ENCODE assay signal across 23 cellular contexts in genomic region chr2:113183703-113184102, GRCh38. TPM values are rescaled to one million over a fixed set of nuclear protein-coding genes. Genes with fewer than 3 reads are reported as not detected.
DNase-seq lines count a peak whose midpoint lies in the region; ATAC-seq and TF ChIP-seq lines count a peak whose summit lies in the region.
"Had no signal": no experiment of that assay in that cellular context is flagged by ENCODE, and none has a peak within 500 bp of the region (broad histone marks: within the 10 kb centered on the region; RNA-seq: fewer than 3 reads in every experiment).

No MANE protein-coding gene starts in this region.

- H3K4me1 Mint-ChIP-seq in T-helper 2 cell treated with Interferon-gamma antibody and Interleukin-4, amounts not matched to agents 5 μg/mL and 100 μg/mL, for 36 hours (ENCODE audit: low read depth) = peaks cover 72% of the 10 kb centered on the region
- H3K4me1 Mint-ChIP-seq in CD14-positive monocyte = peaks cover 86% of the 10 kb centered on the region
- H3K4me1 Mint-ChIP-seq in activated T-helper 2 cell treated with anti-CD3 and anti-CD28 coated beads, Interferon-gamma antibody, Interleukin-2, Interleukin-4, amounts not matched to agents 10 μg/mL and 5 μg/mL and 100 μg/mL, durations not matched to agents 14 hours and 24 hours and 36 hours (ENCODE audit: low read depth) = peaks cover 62% of the 10 kb centered on the region
- peaks cover 44 to 93% (median 90%) of the 10 kb centered on the region in 4 donors for H3K4me1 Mint-ChIP-seq in naive thymus-derived CD8-positive, alpha-beta T cell

- H3K9me3 Mint-ChIP-seq in T-helper 2 cell treated with Interferon-gamma antibody and Interleukin-4, amounts not matched to agents 5 μg/mL and 100 μg/mL, for 36 hours = no peaks in the 10 kb centered on the region
- H3K9me3 Mint-ChIP-seq in CD14-positive monocyte = peaks cover 0 to 1% (median 0%) of the 10 kb centered on the region in 7 donors
- H3K9me3 Mint-ChIP-seq in activated T-helper 2 cell treated with anti-CD3 and anti-CD28 coated beads, Interferon-gamma antibody, Interleukin-2, Interleukin-4, amounts not matched to agents 10 μg/mL and 5 μg/mL and 100 μg/mL, durations not matched to agents 14 hours and 24 hours and 36 hours = no peaks in the 10 kb centered on the region
- no peaks in the 10 kb centered on the region for H3K9me3 Mint-ChIP-seq in naive thymus-derived CD8-positive, alpha-beta T cell
- H3K9me3 Mint-ChIP-seq: dendritic cell treated with granulocyte-macrophage colony-stimulating factor and Interleukin-4, amounts not matched to agents 40 ng/mL and 50 ng/mL, for 4 days; neural progenitor cell had no signal

- H3K36me3 Mint-ChIP-seq in T-helper 2 cell treated with Interferon-gamma antibody and Interleukin-4, amounts not matched to agents 5 μg/mL and 100 μg/mL, for 36 hours (ENCODE audit: low read depth) = peaks cover 72% of the 10 kb centered on the region
- peaks cover 51 to 70% of the 10 kb centered on the region in 2 donors for H3K36me3 Mint-ChIP-seq in CD14-positive monocyte
- H3K36me3 Mint-ChIP-seq in activated T-helper 2 cell treated with anti-CD3 and anti-CD28 coated beads, Interferon-gamma antibody, Interleukin-2, Interleukin-4, amounts not matched to agents 10 μg/mL and 5 μg/mL and 100 μg/mL, durations not matched to agents 14 hours and 24 hours and 36 hours (ENCODE audit: low read depth) = peaks cover 78% of the 10 kb centered on the region
- H3K36me3 Mint-ChIP-seq in naive thymus-derived CD8-positive, alpha-beta T cell = peaks cover 0 to 72% (median 11%) of the 10 kb centered on the region in 3 donors
- H3K36me3 Mint-ChIP-seq: neural progenitor cell had no signal

- ATAC-seq in naive thymus-derived CD8-positive, alpha-beta T cell = no peak
- ATAC-seq: heart left ventricle, left lobe of liver had no signal

- POLR2A ChIA-PET in naive thymus-derived CD8-positive, alpha-beta T cell (lab: Charles Lee) = interaction anchor here (1.4 to 19.8 kb wide), 4 partner anchors 10 to 22 kb away, joined by 4 to 318 read pairs (median 28); partner anchors contain the start of gene PSD4

- H3K27me3 Mint-ChIP-seq in T-helper 2 cell treated with Interferon-gamma antibody and Interleukin-4, amounts not matched to agents 5 μg/mL and 100 μg/mL, for 36 hours (ENCODE audit: low read depth) = no peaks in the 10 kb centered on the region
- peaks cover 0 to 2% (median 0%) of the 10 kb centered on the region in 3 donors for H3K27me3 Mint-ChIP-seq in CD14-positive monocyte (ENCODE audit: low read depth in 3 of 3)
- H3K27me3 Mint-ChIP-seq in activated T-helper 2 cell treated with anti-CD3 and anti-CD28 coated beads, Interferon-gamma antibody, Interleukin-2, Interleukin-4, amounts not matched to agents 10 μg/mL and 5 μg/mL and 100 μg/mL, durations not matched to agents 14 hours and 24 hours and 36 hours (ENCODE audit: low read depth) = no peaks in the 10 kb centered on the region
- no peaks in the 10 kb centered on the region for H3K27me3 Mint-ChIP-seq in naive thymus-derived CD8-positive, alpha-beta T cell
- H3K27me3 Mint-ChIP-seq: dendritic cell treated with granulocyte-macrophage colony-stimulating factor and Interleukin-4, amounts not matched to agents 40 ng/mL and 50 ng/mL, for 4 days had no signal

- intact Hi-C loops in CD14-positive monocyte (cut with micrococcal nuclease) = no loop called here
- intact Hi-C loops in activated T-helper 2 cell treated with anti-CD3 and anti-CD28 coated beads, Interferon-gamma antibody, Interleukin-2, Interleukin-4, amounts not matched to agents 10 μg/mL and 5 μg/mL and 100 μg/mL, durations not matched to agents 14 hours and 24 hours and 36 hours (cut with micrococcal nuclease) = no loop called here

- H3K27ac Mint-ChIP-seq in T-helper 2 cell treated with Interferon-gamma antibody and Interleukin-4, amounts not matched to agents 5 μg/mL and 100 μg/mL, for 36 hours = peak overlapping the region; percentile 51
- peak overlapping the region in 4 of 7 donors; percentile 33 to 90 (median 39) for H3K27ac Mint-ChIP-seq in CD14-positive monocyte
- no peak overlapping the region for H3K27ac Mint-ChIP-seq in activated T-helper 2 cell treated with anti-CD3 and anti-CD28 coated beads, Interferon-gamma antibody, Interleukin-2, Interleukin-4, amounts not matched to agents 10 μg/mL and 5 μg/mL and 100 μg/mL, durations not matched to agents 14 hours and 24 hours and 36 hours
- H3K27ac Mint-ChIP-seq in naive thymus-derived CD8-positive, alpha-beta T cell = peak overlapping the region; percentile 15 to 95 (median 81)
- H3K27ac Mint-ChIP-seq: dendritic cell treated with granulocyte-macrophage colony-stimulating factor and Interleukin-4, amounts not matched to agents 40 ng/mL and 50 ng/mL, for 4 days; neural progenitor cell had no signal

- DNase-seq in T-helper 2 cell treated with Interferon-gamma antibody and Interleukin-4, amounts not matched to agents 5 μg/mL and 100 μg/mL, for 36 hours (ENCODE audit: low spot score) = no peak
- DNase-seq in T-helper 2 cell (no peak), CD14-positive monocyte (ENCODE audit: low spot score) (no peak), NCI-H1930 (lab: John Stamatoyannopoulos, UW) (no peak), CD1c-positive myeloid dendritic cell (ENCODE audit: extremely low spot score) (no peak), NCI-H1048 (lab: John Stamatoyannopoulos, UW) (no peak)
- no peak for DNase-seq in activated T-helper 2 cell treated with anti-CD3 and anti-CD28 coated beads, Interferon-gamma antibody, Interleukin-2, Interleukin-4, amounts not matched to agents 10 μg/mL and 5 μg/mL and 100 μg/mL, durations not matched to agents 14 hours and 24 hours and 36 hours (ENCODE audit: low spot score)
- peak in 1 of 10 donors; percentile 36 for DNase-seq in naive thymus-derived CD8-positive, alpha-beta T cell
- DNase-seq: BE2C; DMS 273 treated with DMSO at 0.1 percent for 48 hours; midbrain; NCI-H1436 treated with DMSO at 0.1 percent for 48 hours; NCI-H2171 treated with DMSO at 0.1 percent for 48 hours; stimulated activated CD4-positive, alpha-beta T cell treated with anti-CD3 and anti-CD28 coated beads, Interleukin-4, amount 100 ng/mL, for 1 hour; substantia nigra; uterus had no signal

- peak overlapping the region; percentile 10 for H3K4me3 Mint-ChIP-seq in T-helper 2 cell treated with Interferon-gamma antibody and Interleukin-4, amounts not matched to agents 5 μg/mL and 100 μg/mL, for 36 hours
- no peak overlapping the region for H3K4me3 Mint-ChIP-seq in CD14-positive monocyte
- H3K4me3 Mint-ChIP-seq in activated T-helper 2 cell treated with anti-CD3 and anti-CD28 coated beads, Interferon-gamma antibody, Interleukin-2, Interleukin-4, amounts not matched to agents 10 μg/mL and 5 μg/mL and 100 μg/mL, durations not matched to agents 14 hours and 24 hours and 36 hours (ENCODE audit: low read depth) = peak overlapping the region; percentile 3
- H3K4me3 Mint-ChIP-seq in naive thymus-derived CD8-positive, alpha-beta T cell = peak overlapping the region in 8 of 10 donors; percentile 28 to 83 (median 58)
- H3K4me3 Mint-ChIP-seq: dendritic cell treated with granulocyte-macrophage colony-stimulating factor and Interleukin-4, amounts not matched to agents 40 ng/mL and 50 ng/mL, for 4 days; neural progenitor cell had no signal

- TF ChIP-seq CTCF in CD14-positive monocyte (IDR thresholded peaks at IDR 0.05) = no peak

RNA-seq across cellular contexts. Expression of gene PSD4, which starts 9.9 kb away (rescaled TPM):
- polyA plus RNA-seq in CD14-positive monocyte = 10 to 100 TPM; 11.0 to 18.2 TPM
- total RNA-seq in activated T-helper 2 cell treated with anti-CD3 and anti-CD28 coated beads, Interferon-gamma antibody, Interleukin-2, Interleukin-4, amounts not matched to agents 10 μg/mL and 5 μg/mL and 100 μg/mL, durations not matched to agents 14 hours and 24 hours and 36 hours = 313 and 319 TPM in 2 replicates
- 100 to 1,000 TPM; 118 to 124 TPM for total RNA-seq in naive thymus-derived CD8-positive, alpha-beta T cell
- polyA plus RNA-seq in naive thymus-derived CD8-positive, alpha-beta T cell = 10 to 100 TPM; 22.8 to 44.1 (median 29.9) TPM
- total RNA-seq: G401 had no signal

RNA-seq across cellular contexts. Expression of gene IL1RN, which starts 56.3 kb away (rescaled TPM):
- polyA plus RNA-seq in CD14-positive monocyte = 100 to 1,000 TPM in 1 of 2 donors, 10 to 100 TPM in 1; 92.0 to 109 TPM
- total RNA-seq in activated T-helper 2 cell treated with anti-CD3 and anti-CD28 coated beads, Interferon-gamma antibody, Interleukin-2, Interleukin-4, amounts not matched to agents 10 μg/mL and 5 μg/mL and 100 μg/mL, durations not matched to agents 14 hours and 24 hours and 36 hours = 13.2 and 15.9 TPM in 2 replicates
- 1 to 10 TPM in 1 of 2 experiments, not detected in 1; 1.2 TPM for total RNA-seq in naive thymus-derived CD8-positive, alpha-beta T cell
- not detected for polyA plus RNA-seq in naive thymus-derived CD8-positive, alpha-beta T cell
- total RNA-seq: A172, endothelial cell of umbilical vein, G401 had no signal
- polyA plus RNA-seq: endothelial cell of umbilical vein had no signal

Comparison
In these comparisons a context has a peak if more than half of its experiments do, and no peak if none do; other contexts are left out.
1. H3K4me3 Mint-ChIP-seq: peak in T-helper 2 cell treated with Interferon-gamma antibody and Interleukin-4, amounts not matched to agents 5 μg/mL and 100 μg/mL, for 36 hours (single experiment), activated T-helper 2 cell treated with anti-CD3 and anti-CD28 coated beads, Interferon-gamma antibody, Interleukin-2, Interleukin-4, amounts not matched to agents 10 μg/mL and 5 μg/mL and 100 μg/mL, durations not matched to agents 14 hours and 24 hours and 36 hours (single experiment) and naive thymus-derived CD8-positive, alpha-beta T cell (8 of 10); none in CD14-positive monocyte (0 of 2).